21 cellular contexts compared by ENCODE assay signal in the genomic region with DNA sequence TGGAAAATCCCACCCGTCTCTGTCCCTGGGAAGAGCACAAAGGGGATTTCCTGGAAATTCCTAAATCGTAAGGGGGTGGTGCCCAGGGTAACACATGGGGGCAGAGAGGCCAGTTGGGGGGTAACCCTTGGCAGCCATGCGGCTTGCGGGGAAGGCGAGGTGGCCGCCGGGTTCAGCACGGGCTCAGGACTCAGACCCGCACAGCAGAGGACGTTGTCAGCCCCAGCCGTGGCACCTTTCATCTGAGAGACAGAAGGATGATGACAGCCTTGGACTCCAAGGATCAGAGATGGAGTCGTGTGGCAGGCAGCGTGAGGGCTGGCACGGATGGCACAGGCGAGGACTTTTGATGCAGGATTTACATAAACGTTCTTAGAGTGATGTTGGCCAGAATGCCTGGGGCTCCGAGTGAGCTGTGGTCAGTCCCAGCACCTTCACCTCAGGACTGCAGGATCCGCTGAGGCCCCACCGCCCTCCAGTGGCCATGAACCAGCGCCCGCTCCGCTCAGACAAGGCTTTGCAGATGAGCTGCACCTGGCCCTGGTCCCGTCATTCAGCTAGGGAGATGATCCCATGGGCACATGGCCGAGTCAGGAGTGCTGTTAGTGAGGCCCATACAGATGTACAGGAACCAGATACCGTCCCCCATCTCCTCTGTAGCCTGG.
DNase-seq lines count a peak whose midpoint lies in the region; ATAC-seq and TF ChIP-seq lines count a peak whose summit lies in the region.
"Had no signal": no experiment of that assay in that cellular context is flagged by ENCODE, and none has a peak within 500 bp of the region (broad histone marks: within the 10 kb centered on the region; RNA-seq: fewer than 3 reads in every experiment).

No MANE protein-coding gene starts in this region.

- H3K27me3 Mint-ChIP-seq in Calu3 (ENCODE audit: unreplicated experiment) (peaks cover 86% of the 10 kb centered on the region), endodermal cell (ENCODE audit: insufficient read depth) (peaks cover 3% of the 10 kb centered on the region), nephron (ENCODE audit: low read depth) (peaks cover 18% of the 10 kb centered on the region)
- H3K27me3 Mint-ChIP-seq: activated B cell treated with CpG ODN at 0.5 μM for 24 hours; activated naive CD8-positive, alpha-beta T cell treated with anti-CD3 and anti-CD28 coated beads, Interleukin-2, amount 10 ng/mL, durations not matched to agents 7 days and 5 days had no signal

- peaks cover 10% of the 10 kb centered on the region for H3K9me3 ChIP-seq in endodermal cell (ENCODE audit: control insufficient read depth, low read length)
- H3K9me3 ChIP-seq: ovary had no signal

- H3K4me3 Mint-ChIP-seq in Calu3 (ENCODE audit: low read depth, unreplicated experiment), result no peak overlapping the region
- no peak overlapping the region for H3K4me3 Mint-ChIP-seq in endodermal cell
- H3K4me3 Mint-ChIP-seq in nephron, result no peak overlapping the region
- H3K4me3 Mint-ChIP-seq: activated B cell treated with CpG ODN at 0.5 μM for 24 hours; activated CD8-positive, alpha-beta T cell treated with anti-CD3 and anti-CD28 coated beads, Interleukin-2, amount 10 ng/mL, durations not matched to agents 7 days and 5 days; activated naive CD8-positive, alpha-beta T cell treated with anti-CD3 and anti-CD28 coated beads, Interleukin-2, amount 10 ng/mL, durations not matched to agents 7 days and 5 days; T-cell had no signal

- no peaks in the 10 kb centered on the region for H3K9me3 Mint-ChIP-seq in Calu3 (ENCODE audit: low read depth, unreplicated experiment)
- H3K9me3 Mint-ChIP-seq in endodermal cell, result peaks cover 13% of the 10 kb centered on the region
- H3K9me3 Mint-ChIP-seq in nephron, result peaks cover 8% of the 10 kb centered on the region
- H3K9me3 Mint-ChIP-seq: activated B cell treated with CpG ODN at 0.5 μM for 24 hours; activated naive CD8-positive, alpha-beta T cell treated with anti-CD3 and anti-CD28 coated beads, Interleukin-2, amount 10 ng/mL, durations not matched to agents 7 days and 5 days; T-cell had no signal

- no peak overlapping the region for H3K27ac ChIP-seq in endodermal cell (ENCODE audit: low read depth, low read length)
- H3K27ac ChIP-seq: heart right ventricle, ovary, skin epidermis, suprapubic skin had no signal

- H3K4me1 Mint-ChIP-seq in Calu3 (ENCODE audit: low read depth, unreplicated experiment) (no peaks in the 10 kb centered on the region), endodermal cell (no peaks in the 10 kb centered on the region), nephron (no peaks in the 10 kb centered on the region)
- H3K4me1 Mint-ChIP-seq: activated B cell treated with CpG ODN at 0.5 μM for 24 hours; activated naive CD8-positive, alpha-beta T cell treated with anti-CD3 and anti-CD28 coated beads, Interleukin-2, amount 10 ng/mL, durations not matched to agents 7 days and 5 days; T-cell had no signal

- no peaks in the 10 kb centered on the region for H3K4me1 ChIP-seq in endodermal cell (ENCODE audit: control insufficient read depth, insufficient read depth, low read length)
- H3K4me1 ChIP-seq: Caco-2, heart right ventricle, suprapubic skin had no signal

- CTCF ChIA-PET in Calu3 (lab: Charles Lee), result no interaction called here

- no peaks in the 10 kb centered on the region for H3K36me3 ChIP-seq in endodermal cell (ENCODE audit: control insufficient read depth, insufficient read depth, low read length)
- H3K36me3 ChIP-seq: heart right ventricle, ovary, suprapubic skin had no signal

- TF ChIP-seq CTCF in Calu3 (IDR thresholded peaks at IDR 0.05; ENCODE audit: unreplicated experiment), result no peak
- TF ChIP-seq CTCF in endodermal cell (conservative IDR thresholded peaks at IDR 0.05), result peak; percentile 63
- peak in 2 of 3 experiments; percentile 13 to 16 for TF ChIP-seq CTCF in nephron (IDR thresholded peaks at IDR 0.05; ENCODE audit: unreplicated experiment in 3 of 3)
- no peak for TF ChIP-seq CTCF in lower leg skin (IDR thresholded peaks at IDR 0.05)

- 88 to 92% methylated on average over 12 to 25 of the region's 25 CpGs for WGBS in endodermal cell (ENCODE audit: insufficient coverage in 1 of 2, insufficient read length in 1 of 2), 2 experiments
- 48 to 62% methylated on average over 25 of the region's 25 CpGs for WGBS in lower leg skin, 2 donors

- no peak for ATAC-seq in esophagus mucosa
- ATAC-seq: activated CD8-positive, alpha-beta T cell treated with anti-CD3 and anti-CD28 coated beads, Interleukin-2, amount 10 ng/mL, durations not matched to agents 7 days and 5 days; T-cell had no signal

- no peak overlapping the region for H3K4me3 ChIP-seq in endodermal cell (ENCODE audit: low read length)
- H3K4me3 ChIP-seq in lower leg skin (ENCODE audit: low read depth, poor library complexity, severe bottlenecking), result no peak overlapping the region
- H3K4me3 ChIP-seq: heart right ventricle, ovary, skin epidermis, suprapubic skin had no signal

- no TSS peak for BruUV-seq in Calu3 (replicated peaks; lab: Mats Ljungman, UMichigan)

- peak; percentile 33 for DNase-seq in Calu3
- DNase-seq in HT-29 (ENCODE audit: low spot score), result peak; percentile 20
- peak; percentile 78 for DNase-seq in endodermal cell
- no peak for DNase-seq in lower leg skin (ENCODE audit: low spot score in 2 of 2)
- DNase-seq in NCI-H82 treated with DMSO at 0.1 percent for 48 hours (lab: John Stamatoyannopoulos, UW; ENCODE audit: unreplicated experiment), result no peak
- DNase-seq: activated B cell treated with CpG ODN at 0.5 μM for 24 hours; activated CD8-positive, alpha-beta T cell treated with anti-CD3 and anti-CD28 coated beads, Interleukin-2, amount 10 ng/mL, durations not matched to agents 7 days and 5 days; activated naive CD8-positive, alpha-beta T cell treated with anti-CD3 and anti-CD28 coated beads, Interleukin-2, amount 10 ng/mL, durations not matched to agents 7 days and 5 days; AML-193; KBM-7; NCI-H1048; ovary; stimulated activated CD4-positive, alpha-beta T cell treated with anti-CD3 and anti-CD28 coated beads, Interleukin-4, amount 100 ng/mL, for 4 hours; stimulated activated CD8-positive, alpha-beta memory T cell treated with anti-CD3 and anti-CD28 coated beads, Interleukin-4, amount 100 ng/mL, for 48 hours; T-cell had no signal

- no peak overlapping the region for H3K9ac ChIP-seq in endodermal cell (ENCODE audit: extremely low read depth, low read length, poor library complexity, severe bottlenecking)

- no peak for TF ChIP-seq POLR2A in lower leg skin (IDR thresholded peaks at IDR 0.05)

- intact Hi-C loops in Calu3 (cut with micrococcal nuclease; ENCODE audit: unreplicated experiment), result no loop called here
- intact Hi-C loops in lower leg skin (cut with DNase I; ENCODE audit: low total_unique reads), result no loop called here

- H3K27ac Mint-ChIP-seq in Calu3 (ENCODE audit: unreplicated experiment) (no peak overlapping the region), endodermal cell (no peak overlapping the region), nephron (no peak overlapping the region)
- H3K27ac Mint-ChIP-seq: activated B cell treated with CpG ODN at 0.5 μM for 24 hours; activated CD8-positive, alpha-beta T cell treated with anti-CD3 and anti-CD28 coated beads, Interleukin-2, amount 10 ng/mL, durations not matched to agents 7 days and 5 days; activated naive CD8-positive, alpha-beta T cell treated with anti-CD3 and anti-CD28 coated beads, Interleukin-2, amount 10 ng/mL, durations not matched to agents 7 days and 5 days; T-cell had no signal

- H3K27me3 ChIP-seq in endodermal cell (ENCODE audit: control insufficient read depth, insufficient read depth, low read length, poor library complexity, severe bottlenecking), result no peaks in the 10 kb centered on the region
- H3K27me3 ChIP-seq: ovary had no signal

- H3K36me3 Mint-ChIP-seq in Calu3 (ENCODE audit: insufficient read depth, unreplicated experiment) (no peaks in the 10 kb centered on the region), endodermal cell (ENCODE audit: low read depth) (peaks cover 3% of the 10 kb centered on the region), nephron (ENCODE audit: low read depth) (no peaks in the 10 kb centered on the region)
- H3K36me3 Mint-ChIP-seq: activated naive CD8-positive, alpha-beta T cell treated with anti-CD3 and anti-CD28 coated beads, Interleukin-2, amount 10 ng/mL, durations not matched to agents 7 days and 5 days; T-cell had no signal

Comparison
In these comparisons a context has a peak if more than half of its experiments do, and no peak if none do; other contexts are left out.
1. DNase-seq: peak in Calu3 (single experiment), HT-29 (single experiment) and endodermal cell (single experiment); none in lower leg skin (0 of 2) and NCI-H82 treated with DMSO at 0.1 percent for 48 hours (single experiment).
2. CTCF ChIP-seq: peak in endodermal cell (single experiment) and nephron (2 of 3); none in Calu3 (single experiment) and lower leg skin (0 of 3).